1 cellular context compared by ENCODE assay signal in genomic region chr2:181454990-181455520, GRCh38.
TF ChIP-seq lines count a peak whose summit lies in the region.

No MANE protein-coding gene starts in this region.

TF ChIP-seq in SK-N-SH treated with all-trans-retinoic acid at 6 μM for 48 hours, 23 proteins besides CTCF, POLR2A, EP300 and RAD21 (continued from another document):
- TF ChIP-seq CSRNP3 (CRISPR knock-in tag; IDR thresholded peaks at IDR 0.05) (no peak), ZNF565 (CRISPR knock-in tag; conservative IDR thresholded peaks at IDR 0.05; ENCODE audit: low read depth) (no peak), ESRRG (CRISPR knock-in tag; IDR thresholded peaks at IDR 0.05) (no peak), ZFP3 (CRISPR knock-in tag; IDR thresholded peaks at IDR 0.05) (no peak), GLIS3 (CRISPR knock-in tag; IDR thresholded peaks at IDR 0.05) (no peak), POU6F1 (CRISPR knock-in tag; IDR thresholded peaks at IDR 0.05; ENCODE audit: borderline replicate concordance, low read depth) (no peak), ISL1 (CRISPR knock-in tag; IDR thresholded peaks at IDR 0.05) (no peak), ZNF8 (CRISPR knock-in tag; IDR thresholded peaks at IDR 0.05) (no peak)
TF ChIP-seq in SK-N-SH treated with all-trans-retinoic acid at 6 μM for 48 hours: peak in this region for 0.
